ENCODE assay signal across 9 cellular contexts in genomic region chr1:77900687-77901293, GRCh38. TPM values are rescaled to one million over a fixed set of nuclear protein-coding genes. Genes with fewer than 3 reads are reported as not detected.
A peak's percentile ranks its signal among the peaks of the same experiment; 100 is the strongest.
DNase-seq lines count a peak whose midpoint lies in the region; ATAC-seq, FAIRE-seq and TF ChIP-seq lines count a peak whose summit lies in the region.
"Had no signal": no experiment of that assay in that cellular context is flagged by ENCODE, and none has a peak within 500 bp of the region (broad histone marks: within the 10 kb centered on the region; RNA-seq: fewer than 3 reads in every experiment).

No MANE protein-coding gene starts in this region.

- intact Hi-C loops in CD8-positive, alpha-beta T cell (cut with DNase I, micrococcal nuclease): loop anchor here (1.0 to 10.0 kb wide), 3 partner anchors 214 to 1746 kb away; no protein-coding TSS in a partner anchor
- intact Hi-C loops in testis (cut with DNase I; ENCODE audit: low total_unique reads): no loop called here

- H2AFZ ChIP-seq in keratinocyte (ENCODE audit: control insufficient read depth, low read length): no peak overlapping the region

- H3K4me3 ChIP-seq in CD8-positive, alpha-beta T cell (ENCODE audit: low read depth, low read length): no peak overlapping the region
- H3K4me3 ChIP-seq in brain microvascular endothelial cell (ENCODE audit: low read depth, low read length) (no peak overlapping the region), keratinocyte (ENCODE audit: control insufficient read depth in 2 of 3, extremely low read depth in 1 of 3, insufficient read depth in 2 of 3, low read depth in 1 of 3, low read length in 3 of 3) (no peak overlapping the region), testis (no peak overlapping the region)

- peak; percentile 34 for ATAC-seq in CD8-positive, alpha-beta T cell
- peak; percentile 70 for ATAC-seq in GM21367 (IDR thresholded peaks at IDR 0.05; ENCODE audit: unreplicated experiment)
- no peak for ATAC-seq in HG02571 (IDR thresholded peaks at IDR 0.05; ENCODE audit: unreplicated experiment)
- ATAC-seq: naive thymus-derived CD8-positive, alpha-beta T cell had no signal

- TF ChIP-seq CTCF in CD8-positive, alpha-beta T cell (IDR thresholded peaks at IDR 0.05): peak; percentile 41
- peak; percentile 79 for TF ChIP-seq CTCF in brain microvascular endothelial cell (IDR thresholded peaks at IDR 0.05; ENCODE audit: low read depth, low read length, missing control alignments)
- TF ChIP-seq CTCF in keratinocyte (optimal IDR thresholded peaks at IDR 0.05 in 1 of 3, IDR thresholded peaks at IDR 0.05 in 1 of 3, conservative IDR thresholded peaks at IDR 0.05 in 1 of 3; ENCODE audit: extremely low read depth in 1 of 3, insufficient read depth in 2 of 3, low read length in 3 of 3): peak; percentile 46 to 77 (median 74)
- TF ChIP-seq CTCF in testis (IDR thresholded peaks at IDR 0.05): peak in 2 of 3 experiments; percentile 47 to 57

- peak; percentile 80 for FAIRE-seq in keratinocyte (lab: Jason Lieb, UNC)

- no peaks in the 10 kb centered on the region for H3K36me3 Mint-ChIP-seq in CD8-positive, alpha-beta T cell

- no peak for TF ChIP-seq POLR2A in testis (IDR thresholded peaks at IDR 0.05)

- H3K36me3 ChIP-seq in CD8-positive, alpha-beta T cell (ENCODE audit: insufficient read depth, low read length): no peaks in the 10 kb centered on the region
- peaks cover 2% of the 10 kb centered on the region for H3K36me3 ChIP-seq in brain microvascular endothelial cell (replicated peaks)
- no peaks in the 10 kb centered on the region for H3K36me3 ChIP-seq in keratinocyte (ENCODE audit: control insufficient read depth in 2 of 2, extremely low read depth in 1 of 2, insufficient read depth in 2 of 2, low read length in 2 of 2)
- no peaks in the 10 kb centered on the region for H3K36me3 ChIP-seq in testis (ENCODE audit: low read depth, missing control alignments)

- peak overlapping the region; percentile 19 for H3K4me2 ChIP-seq in keratinocyte (ENCODE audit: control insufficient read depth, extremely low read depth, insufficient read depth, low read depth, low read length)

- H4K20me1 ChIP-seq in keratinocyte (ENCODE audit: control insufficient read depth, extremely low read depth, insufficient read depth, low read length): no peaks in the 10 kb centered on the region

- POLR2A ChIA-PET in CD8-positive, alpha-beta T cell (lab: Charles Lee): interaction anchor here (0.6 kb wide), 1 partner anchor 815 kb away, joined by 3 read pairs; no protein-coding TSS in a partner anchor

- no peak for DNase-seq in CD8-positive, alpha-beta T cell
- DNase-seq in NCI-H510A treated with DMSO at 0.1 percent for 48 hours (lab: John Stamatoyannopoulos, UW) (peak; percentile 78), brain microvascular endothelial cell (peak; percentile 32), keratinocyte (ENCODE audit: low read depth, low spot score) (no peak), testis (peak; percentile 33), NCI-H1048 (lab: John Stamatoyannopoulos, UW) (no peak)

- H3K27me3 Mint-ChIP-seq in CD8-positive, alpha-beta T cell (ENCODE audit: low read depth): no peaks in the 10 kb centered on the region
- H3K27me3 Mint-ChIP-seq: naive thymus-derived CD8-positive, alpha-beta T cell had no signal

- no peaks in the 10 kb centered on the region for H3K79me2 ChIP-seq in keratinocyte (ENCODE audit: control insufficient read depth, insufficient read depth, low read length)

- no peaks in the 10 kb centered on the region for H3K4me1 Mint-ChIP-seq in CD8-positive, alpha-beta T cell (ENCODE audit: low read depth)
- H3K4me1 Mint-ChIP-seq: naive thymus-derived CD8-positive, alpha-beta T cell had no signal

- H3K27ac ChIP-seq in CD8-positive, alpha-beta T cell (ENCODE audit: low read depth, low read length): no peak overlapping the region
- H3K27ac ChIP-seq in brain microvascular endothelial cell (no peak overlapping the region), keratinocyte (ENCODE audit: control insufficient read depth, insufficient read depth, low read length) (no peak overlapping the region), testis (no peak overlapping the region)

- dilution Hi-C loops in keratinocyte (cut with MboI; ENCODE audit: extremely low pct_ligation_motif_present, low sequenced_read_pairs): no loop called here

- H3K9me3 ChIP-seq in CD8-positive, alpha-beta T cell (ENCODE audit: low read length): no peaks in the 10 kb centered on the region
- H3K9me3 ChIP-seq in keratinocyte (ENCODE audit: control insufficient read depth, low read depth, low read length): no peaks in the 10 kb centered on the region
- H3K9me3 ChIP-seq in testis: no peaks in the 10 kb centered on the region

- CTCF ChIA-PET in CD8-positive, alpha-beta T cell (lab: Charles Lee): no interaction called here

- no peaks in the 10 kb centered on the region for H3K9me3 Mint-ChIP-seq in CD8-positive, alpha-beta T cell

- H3K9ac ChIP-seq in keratinocyte (ENCODE audit: control insufficient read depth, extremely low read depth, insufficient read depth, low read length): no peak overlapping the region

- H3K27me3 ChIP-seq in CD8-positive, alpha-beta T cell (ENCODE audit: insufficient read depth, low read length): no peaks in the 10 kb centered on the region
- no peaks in the 10 kb centered on the region for H3K27me3 ChIP-seq in brain microvascular endothelial cell (replicated peaks)
- H3K27me3 ChIP-seq in keratinocyte (ENCODE audit: control insufficient read depth, extremely low read depth, insufficient read depth, low read length): no peaks in the 10 kb centered on the region
- no peaks in the 10 kb centered on the region for H3K27me3 ChIP-seq in testis

- no peaks in the 10 kb centered on the region for H3K4me1 ChIP-seq in CD8-positive, alpha-beta T cell (ENCODE audit: insufficient read depth, low read length)
- H3K4me1 ChIP-seq in keratinocyte (ENCODE audit: control insufficient read depth, extremely low read depth, insufficient read depth, low read length): no peaks in the 10 kb centered on the region
- no peaks in the 10 kb centered on the region for H3K4me1 ChIP-seq in testis

- no peaks in the 10 kb centered on the region for H3K9me1 ChIP-seq in keratinocyte (ENCODE audit: control insufficient read depth, extremely low read depth, insufficient read depth, low read length)

- H3K27ac Mint-ChIP-seq in CD8-positive, alpha-beta T cell: no peak overlapping the region
- H3K27ac Mint-ChIP-seq: naive thymus-derived CD8-positive, alpha-beta T cell had no signal

- 29 to 37% methylated on average over 4 of the region's 4 CpGs for WGBS in testis, 2 donors

- no peak overlapping the region for H3K4me3 Mint-ChIP-seq in CD8-positive, alpha-beta T cell
- H3K4me3 Mint-ChIP-seq: naive thymus-derived CD8-positive, alpha-beta T cell had no signal

- in situ Hi-C loops in brain microvascular endothelial cell (cut with HindIII; ENCODE audit: low pct_ligation_motif_present, low sequenced_read_pairs): no loop called here

RNA-seq across cellular contexts. Expression of gene NEXN, which starts 12.4 kb away (rescaled TPM):
- under 1 TPM in 1 of 2 experiments, not detected in 1; 0.17 TPM for total RNA-seq in CD8-positive, alpha-beta T cell
- 1.5 to 2.3 TPM (median 1.8 TPM) in 3 replicates for polyA plus RNA-seq in keratinocyte
- 5.9 TPM for polyA plus RNA-seq in keratinocyte (2011; ENCODE audit: low read depth)
- 1.7 and 2.0 TPM in 2 replicates for polyA plus RNA-seq in keratinocyte (2011; cell fraction: cytosol; rRNA removed)
- 2.8 and 4.4 TPM in 2 replicates for polyA plus RNA-seq in keratinocyte (2011; cell fraction: nucleus; rRNA removed)
- polyA plus RNA-seq in keratinocyte (2012; ENCODE audit: low replicate concordance): 1.1 and 9.0 TPM in 2 replicates
- polyA minus RNA-seq in keratinocyte: 0.26 to 0.58 TPM in 2 of 3 replicates, not detected in the other
- polyA minus RNA-seq in keratinocyte (2011; cell fraction: cytosol; rRNA and poly(A)+ RNA removed): 0.58 TPM
- polyA minus RNA-seq in keratinocyte (2011; cell fraction: nucleus; rRNA and poly(A)+ RNA removed): 1.9 and 3.9 TPM in 2 replicates
- 10 to 100 TPM in 1 of 2 donors, 1 to 10 TPM in 1; 4.6 to 10.6 TPM for total RNA-seq in testis
- polyA plus RNA-seq in testis (ENCODE audit: insufficient read depth, low read depth, low replicate concordance): 2.5 TPM

Comparison
In these comparisons a context has a peak if more than half of its experiments do, and no peak if none do; other contexts are left out.
1. DNase-seq: peak in NCI-H510A treated with DMSO at 0.1 percent for 48 hours (single experiment), brain microvascular endothelial cell (single experiment) and testis (single experiment); none in CD8-positive, alpha-beta T cell (0 of 7), keratinocyte (single experiment) and NCI-H1048 (single experiment).
2. RNA of gene NEXN, which starts 12.4 kb away (total RNA-seq): 4.6 to 10.6 TPM in testis; 0.17 TPM in CD8-positive, alpha-beta T cell; every median in the first group is over 4 times any median in the second.
3. Peak in every context shown above with its lines, with median percentiles within 50 percentile points of each other: CTCF ChIP-seq.